1 cellular context compared by ENCODE assay signal in genomic region chr5:78006449-78006848, GRCh38.
TF ChIP-seq lines count a peak whose summit lies in the region.

No MANE protein-coding gene starts in this region.

TF ChIP-seq in A549, 52 proteins besides CTCF, POLR2A, EP300 and RAD21 (continued from another document):
- TF ChIP-seq ELK1 (IDR thresholded peaks at IDR 0.05; ENCODE audit: low read depth, low read length) (no peak), TFCP2L1 (CRISPR knock-in tag; IDR thresholded peaks at IDR 0.05) (no peak), FOSB (CRISPR knock-in tag; IDR thresholded peaks at IDR 0.05) (no peak), GATA3 (IDR thresholded peaks at IDR 0.05; ENCODE audit: borderline replicate concordance) (no peak), HDAC2 (IDR thresholded peaks at IDR 0.05) (no peak)
